Comparison of ENCODE assay signal across 1 cellular context in the genomic region with DNA sequence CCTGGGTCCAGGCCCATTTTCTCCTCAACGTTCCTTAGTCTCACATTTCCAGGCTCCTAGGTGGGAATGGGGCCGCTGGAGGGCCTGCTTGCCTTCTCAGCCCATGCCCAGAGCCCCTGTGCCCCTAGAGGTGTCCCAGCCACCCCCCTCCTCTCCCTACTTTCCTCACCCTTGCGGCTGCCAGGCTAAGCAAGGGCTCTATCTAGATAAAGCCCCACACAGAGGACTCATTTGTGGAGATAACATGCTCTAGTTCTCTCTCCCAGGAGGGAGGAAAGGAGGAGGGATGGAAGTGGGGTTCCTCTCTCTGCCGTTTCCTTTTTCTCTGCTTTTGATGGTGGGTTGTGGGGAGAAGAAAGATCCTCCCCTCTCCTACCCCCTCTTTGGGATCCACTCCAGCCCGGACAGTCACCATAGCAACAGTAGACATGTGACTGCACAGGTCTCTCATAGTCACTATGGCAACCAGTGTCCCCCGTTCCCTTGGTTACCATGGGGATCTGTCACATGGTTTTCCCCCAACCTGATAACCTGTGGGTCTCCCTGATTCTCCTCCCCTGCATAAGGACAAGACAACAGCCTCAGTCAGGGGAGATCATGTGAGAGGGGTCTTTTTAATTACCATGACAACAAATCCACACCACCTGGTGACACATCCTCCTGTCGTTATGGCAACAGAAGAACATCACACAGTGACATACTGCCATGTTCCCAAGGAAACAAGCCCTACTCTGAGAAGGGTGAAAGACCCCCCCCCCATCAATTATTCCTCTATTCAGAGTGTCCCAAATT.
TF ChIP-seq lines count a peak whose summit lies in the region.

No MANE protein-coding gene starts in this region.

TF ChIP-seq in HEK293, 187 proteins besides CTCF, POLR2A, EP300 and RAD21 (continued from another document):
- TF ChIP-seq, protein P1, sequence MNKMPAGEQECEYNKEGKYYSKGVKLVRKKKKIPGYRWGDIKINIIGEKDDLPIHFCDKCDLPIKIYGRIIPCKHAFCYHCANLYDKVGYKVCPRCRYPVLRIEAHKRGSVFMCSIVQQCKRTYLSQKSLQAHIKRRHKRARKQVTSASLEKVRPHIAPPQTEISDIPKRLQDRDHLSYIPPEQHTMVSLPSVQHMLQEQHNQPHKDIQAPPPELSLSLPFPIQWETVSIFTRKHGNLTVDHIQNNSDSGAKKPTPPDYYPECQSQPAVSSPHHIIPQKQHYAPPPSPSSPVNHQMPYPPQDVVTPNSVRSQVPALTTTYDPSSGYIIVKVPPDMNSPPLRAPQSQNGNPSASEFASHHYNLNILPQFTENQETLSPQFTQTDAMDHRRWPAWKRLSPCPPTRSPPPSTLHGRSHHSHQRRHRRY (tag by site-specific recombination; IDR thresholded peaks at IDR 0.05): no peak
- no peak for TF ChIP-seq ZNF423 (tag by site-specific recombination; IDR thresholded peaks at IDR 0.05)
- TF ChIP-seq ZNF558 (tag by site-specific recombination; IDR thresholded peaks at IDR 0.05): no peak
- TF ChIP-seq PRDM1 (tag by site-specific recombination; IDR thresholded peaks at IDR 0.05): no peak
TF ChIP-seq in HEK293: peak in this region for 3.
